1 cellular context compared by ENCODE assay signal in genomic region chr18:62715829-62716678, GRCh38.
TF ChIP-seq lines count a peak whose summit lies in the region.

No MANE protein-coding gene starts in this region.

TF ChIP-seq in GM23338, 12 proteins besides CTCF, POLR2A, EP300 and RAD21 (continued from another document):
- TF ChIP-seq JUNB (IDR thresholded peaks at IDR 0.05; ENCODE audit: unreplicated experiment) (no peak), ZNF331 (CRISPR knock-in tag; IDR thresholded peaks at IDR 0.05; ENCODE audit: low read depth) (no peak), EZH2phosphoT487 (IDR thresholded peaks at IDR 0.05; ENCODE audit: unreplicated experiment) (no peak), EZH2 (IDR thresholded peaks at IDR 0.05; ENCODE audit: low read depth, unreplicated experiment) (no peak), ETS1 (IDR thresholded peaks at IDR 0.05) (no peak), CREB1 (CRISPR knock-in tag; IDR thresholded peaks at IDR 0.05; ENCODE audit: low read depth) (no peak)
